13 cellular contexts compared by ENCODE assay signal in genomic region chr11:18192988-18193387, GRCh38. TPM values are rescaled to one million over a fixed set of nuclear protein-coding genes. Genes with fewer than 3 reads are reported as not detected.
DNase-seq lines count a peak whose midpoint lies in the region; ATAC-seq and TF ChIP-seq lines count a peak whose summit lies in the region.
"Had no signal": no experiment of that assay in that cellular context is flagged by ENCODE, and none has a peak within 500 bp of the region (broad histone marks: within the 10 kb centered on the region; RNA-seq: fewer than 3 reads in every experiment).

No MANE protein-coding gene starts in this region.

- H3F3A ChIP-seq in neural progenitor cell (ENCODE audit: low read depth): peaks cover 4% of the 10 kb centered on the region

- no peak overlapping the region for H3K4me3 ChIP-seq in H7 (ENCODE audit: insufficient read depth, low read depth, low read length)
- H3K4me3 ChIP-seq in OCI-LY3 (ENCODE audit: low read length): no peak overlapping the region
- no peak overlapping the region for H3K4me3 ChIP-seq in neural progenitor cell
- H3K4me3 ChIP-seq in right cardiac atrium (ENCODE audit: low read length): no peak overlapping the region

- ATAC-seq in right cardiac atrium: no peak
- ATAC-seq in effector memory CD8-positive, alpha-beta T cell (replicated peaks): no peak

- H3K27ac ChIP-seq in OCI-LY3 (ENCODE audit: low read length): no peak overlapping the region
- no peak overlapping the region for H3K27ac ChIP-seq in neural progenitor cell
- no peak overlapping the region for H3K27ac ChIP-seq in right cardiac atrium (ENCODE audit: low read length)

- TF ChIP-seq CTCF in OCI-LY3 (IDR thresholded peaks at IDR 0.05; ENCODE audit: low read depth, low read length): no peak
- no peak for TF ChIP-seq CTCF in neural progenitor cell (IDR thresholded peaks at IDR 0.05)

- no peaks in the 10 kb centered on the region for H3K9me3 Mint-ChIP-seq in neural progenitor cell
- H3K9me3 Mint-ChIP-seq in effector memory CD8-positive, alpha-beta T cell: no peaks in the 10 kb centered on the region

- H2AFZ ChIP-seq in OCI-LY3 (ENCODE audit: low read depth, low read length) (no peak overlapping the region), neural progenitor cell (replicated peaks) (peak overlapping the region; percentile 26)

- H3K4me3 Mint-ChIP-seq in neural progenitor cell: no peak overlapping the region
- no peak overlapping the region for H3K4me3 Mint-ChIP-seq in effector memory CD8-positive, alpha-beta T cell

- H3K27me3 ChIP-seq in H7 (ENCODE audit: control insufficient read depth, insufficient read depth, low read length) (no peaks in the 10 kb centered on the region), OCI-LY3 (ENCODE audit: low read depth, low read length) (peaks cover 10% of the 10 kb centered on the region), neural progenitor cell (no peaks in the 10 kb centered on the region), right cardiac atrium (ENCODE audit: control insufficient read depth, insufficient read depth) (no peaks in the 10 kb centered on the region)

- H3K9ac ChIP-seq in OCI-LY3 (ENCODE audit: low read length): no peak overlapping the region
- no peak overlapping the region for H3K9ac ChIP-seq in neural progenitor cell

- H3K27ac Mint-ChIP-seq in neural progenitor cell: no peak overlapping the region
- no peak overlapping the region for H3K27ac Mint-ChIP-seq in effector memory CD8-positive, alpha-beta T cell
- H3K27ac Mint-ChIP-seq: progenitor cell of endocrine pancreas had no signal

- peak; percentile 7 for DNase-seq in NCI-H748 (lab: John Stamatoyannopoulos, UW; ENCODE audit: unreplicated experiment)
- no peak for DNase-seq in NCI-H748 treated with DMSO at 0.1 percent for 48 hours (lab: John Stamatoyannopoulos, UW)
- peak; percentile 76 for DNase-seq in H7
- DNase-seq in neural progenitor cell (ENCODE audit: low spot score): peak; percentile 21
- DNase-seq in right cardiac atrium: no peak
- no peak for DNase-seq in effector memory CD8-positive, alpha-beta T cell
- DNase-seq in activated T-cell treated with anti-CD3 and anti-CD28 coated beads, Interleukin-2, amount 50 U/mL, for 48 hours: no peak
- DNase-seq: Calu3, KG1, NCI-H187 had no signal

- WGBS in right cardiac atrium: 21% methylated on average over 4 of the region's 4 CpGs

- H3K4me2 ChIP-seq in OCI-LY3 (ENCODE audit: low read length) (peak overlapping the region; percentile 55), neural progenitor cell (no peak overlapping the region)

- no peaks in the 10 kb centered on the region for H3K9me3 ChIP-seq in OCI-LY3 (ENCODE audit: insufficient read depth, low read length)
- no peaks in the 10 kb centered on the region for H3K9me3 ChIP-seq in neural progenitor cell (ENCODE audit: low read depth)
- no peaks in the 10 kb centered on the region for H3K9me3 ChIP-seq in right cardiac atrium (ENCODE audit: control insufficient read depth, low read length)

- H3K36me3 ChIP-seq in H7 (replicated peaks; ENCODE audit: control insufficient read depth, insufficient read depth, low read length): no peaks in the 10 kb centered on the region
- no peaks in the 10 kb centered on the region for H3K36me3 ChIP-seq in OCI-LY3 (replicated peaks; ENCODE audit: low read depth, low read length)
- H3K36me3 ChIP-seq in neural progenitor cell: no peaks in the 10 kb centered on the region

- H3K79me2 ChIP-seq in OCI-LY3 (ENCODE audit: low read length) (no peaks in the 10 kb centered on the region), neural progenitor cell (ENCODE audit: low read depth) (no peaks in the 10 kb centered on the region)

- no peaks in the 10 kb centered on the region for H3K27me3 Mint-ChIP-seq in neural progenitor cell (ENCODE audit: insufficient read depth, low read depth)
- H3K27me3 Mint-ChIP-seq in effector memory CD8-positive, alpha-beta T cell: peaks cover 13 to 24% of the 10 kb centered on the region in 2 donors

- H3K4me1 Mint-ChIP-seq in neural progenitor cell: no peaks in the 10 kb centered on the region
- H3K4me1 Mint-ChIP-seq in effector memory CD8-positive, alpha-beta T cell (ENCODE audit: low read depth in 2 of 2): no peaks in the 10 kb centered on the region

- H4K20me1 ChIP-seq in OCI-LY3 (ENCODE audit: insufficient read depth, low read length) (no peaks in the 10 kb centered on the region), neural progenitor cell (ENCODE audit: low read depth) (no peaks in the 10 kb centered on the region)

- H3K4me1 ChIP-seq in OCI-LY3 (ENCODE audit: low read length): peaks cover 27% of the 10 kb centered on the region
- peaks cover 21% of the 10 kb centered on the region for H3K4me1 ChIP-seq in neural progenitor cell
- no peaks in the 10 kb centered on the region for H3K4me1 ChIP-seq in right cardiac atrium (ENCODE audit: control insufficient read depth, insufficient read depth, low read length)

- no peaks in the 10 kb centered on the region for H3K36me3 Mint-ChIP-seq in neural progenitor cell
- H3K36me3 Mint-ChIP-seq in effector memory CD8-positive, alpha-beta T cell (ENCODE audit: insufficient read depth): peaks cover 5% of the 10 kb centered on the region

- intact Hi-C loops in right cardiac atrium (cut with DNase I): no loop called here

RNA-seq across cellular contexts. Expression of gene MRGPRX4, which starts 20.4 kb away (rescaled TPM):
- not detected in 2 replicates for total RNA-seq in H7 (2014; rRNA removed; shearing (Covaris generic))
- not detected in 2 replicates for total RNA-seq in neural progenitor cell (ENCODE audit: low replicate concordance)
- total RNA-seq in right cardiac atrium: not detected
- polyA plus RNA-seq in right cardiac atrium: not detected
- total RNA-seq: Calu3, progenitor cell of endocrine pancreas, ureter had no signal

RNA-seq across cellular contexts. Expression of gene SAA4, which starts 43.6 kb away (rescaled TPM):
- not detected in 2 replicates for total RNA-seq in H7 (2014; rRNA removed; shearing (Covaris generic))
- not detected in 2 replicates for total RNA-seq in neural progenitor cell (ENCODE audit: low replicate concordance)
- not detected for total RNA-seq in right cardiac atrium
- polyA plus RNA-seq in right cardiac atrium: not detected
- total RNA-seq: progenitor cell of endocrine pancreas, ureter had no signal

RNA-seq across cellular contexts. Expression of gene SAA2, which starts 55.5 kb away (rescaled TPM):
- not detected in 2 replicates for total RNA-seq in H7 (2014; rRNA removed; shearing (Covaris generic))
- total RNA-seq in neural progenitor cell (ENCODE audit: low replicate concordance) (not detected in 2 replicates), right cardiac atrium (1 to 10 TPM in 1 of 4 donors, under 1 TPM in 2, not detected in 1; 0.59 to 5.5 (median 0.97) TPM)
- polyA plus RNA-seq in right cardiac atrium: 14.9 TPM
- total RNA-seq: progenitor cell of endocrine pancreas had no signal

Comparison
In these comparisons a context has a peak if more than half of its experiments do, and no peak if none do; other contexts are left out.
1. DNase-seq: peak in NCI-H748 (single experiment), H7 (single experiment) and neural progenitor cell (single experiment); none in NCI-H748 treated with DMSO at 0.1 percent for 48 hours (single experiment), right cardiac atrium (0 of 3), effector memory CD8-positive, alpha-beta T cell (0 of 3) and activated T-cell treated with anti-CD3 and anti-CD28 coated beads, Interleukin-2, amount 50 U/mL, for 48 hours (0 of 2).